ENCODE assay signal across 8 cellular contexts in the genomic region with DNA sequence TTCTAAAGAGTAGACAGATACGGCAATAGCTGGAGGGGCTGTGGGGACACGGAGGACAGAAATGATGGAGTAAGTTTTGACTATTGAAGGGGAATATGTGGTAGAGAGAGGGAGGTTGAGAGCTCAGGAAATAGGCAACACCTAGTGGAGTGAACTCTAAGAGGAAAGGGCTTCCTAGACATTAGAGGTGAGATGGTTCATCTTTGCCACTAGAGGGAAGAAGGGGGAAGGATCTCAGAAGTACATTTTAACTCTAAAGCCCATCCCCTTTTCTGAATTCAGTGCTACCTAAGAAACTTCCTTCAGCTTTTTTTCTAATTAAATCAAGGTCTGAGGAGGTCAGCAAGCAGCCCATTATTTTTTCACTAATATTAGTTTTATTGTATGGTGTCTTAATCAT.
DNase-seq lines count a peak whose midpoint lies in the region; ATAC-seq and TF ChIP-seq lines count a peak whose summit lies in the region.

No MANE protein-coding gene starts in this region.

- no peaks in the 10 kb centered on the region for H3K9me3 ChIP-seq in PC-9 (ENCODE audit: insufficient read depth, low read depth)
- H3K9me3 ChIP-seq in mesenchymal stem cell (ENCODE audit: control insufficient read depth, low read length), result no peaks in the 10 kb centered on the region
- H3K9me3 ChIP-seq in neuronal stem cell (replicated peaks in 1 of 2; ENCODE audit: control insufficient read depth in 2 of 2, insufficient read depth in 1 of 2, low read depth in 1 of 2, low read length in 2 of 2), result peaks cover 0 to 3% of the 10 kb centered on the region in 2 donors

- H3K27me3 Mint-ChIP-seq in activated CD8-positive, alpha-beta memory T cell treated with anti-CD3 and anti-CD28 coated beads, Interleukin-2, amount 10 ng/mL, durations not matched to agents 7 days and 5 days, result no peaks in the 10 kb centered on the region

- no peak overlapping the region for H2AK5ac ChIP-seq in mesenchymal stem cell (ENCODE audit: low read length, severe bottlenecking)
- no peak overlapping the region for H2AK5ac ChIP-seq in neuronal stem cell (ENCODE audit: low read depth, low read length)

- H2BK120ac ChIP-seq in mesenchymal stem cell (ENCODE audit: low read depth, low read length), result no peak overlapping the region
- no peak overlapping the region for H2BK120ac ChIP-seq in neuronal stem cell (ENCODE audit: low read depth, low read length)

- no peak for DNase-seq in PC-9
- peak; percentile 37 for DNase-seq in mesenchymal stem cell
- DNase-seq in neuronal stem cell (ENCODE audit: low spot score), result no peak
- no peak for DNase-seq in Right ventricle myocardium inferior (ENCODE audit: missing footprints)
- DNase-seq in NCI-H187 treated with DMSO at 0.1 percent for 48 hours (lab: John Stamatoyannopoulos, UW), result no peak
- no peak for DNase-seq in activated CD8-positive, alpha-beta memory T cell treated with anti-CD3 and anti-CD28 coated beads, Interleukin-2, amount 10 ng/mL, durations not matched to agents 7 days and 5 days

- H3K9me3 Mint-ChIP-seq in activated CD8-positive, alpha-beta memory T cell treated with anti-CD3 and anti-CD28 coated beads, Interleukin-2, amount 10 ng/mL, durations not matched to agents 7 days and 5 days (ENCODE audit: low read depth), result no peaks in the 10 kb centered on the region

- H3K9ac ChIP-seq in mesenchymal stem cell (ENCODE audit: low read length) (no peak overlapping the region), neuronal stem cell (ENCODE audit: low read depth, low read length, poor library complexity) (no peak overlapping the region)

- BruUV-seq in PC-9 (replicated peaks; lab: Mats Ljungman, UMichigan), result no TSS peak

- no peaks in the 10 kb centered on the region for H3K36me3 Mint-ChIP-seq in activated CD8-positive, alpha-beta memory T cell treated with anti-CD3 and anti-CD28 coated beads, Interleukin-2, amount 10 ng/mL, durations not matched to agents 7 days and 5 days

- H2BK12ac ChIP-seq in mesenchymal stem cell (ENCODE audit: low read length in 2 of 2) (no peak overlapping the region), neuronal stem cell (ENCODE audit: low read length) (no peak overlapping the region)

- intact Hi-C loops in PC-9 (cut with micrococcal nuclease; ENCODE audit: unreplicated experiment), result no loop called here
- intact Hi-C loops in Right ventricle myocardium inferior (cut with DNase I), result no loop called here

- H3K27ac Mint-ChIP-seq in activated CD8-positive, alpha-beta memory T cell treated with anti-CD3 and anti-CD28 coated beads, Interleukin-2, amount 10 ng/mL, durations not matched to agents 7 days and 5 days, result no peak overlapping the region

- ATAC-seq in GM18499 (IDR thresholded peaks at IDR 0.05; ENCODE audit: insufficient read depth, unreplicated experiment) (peak; percentile 78), HG02885 (IDR thresholded peaks at IDR 0.05; ENCODE audit: poor library complexity, unreplicated experiment) (peak; percentile 67), Right ventricle myocardium inferior (no peak)
- ATAC-seq in activated CD8-positive, alpha-beta memory T cell treated with anti-CD3 and anti-CD28 coated beads, Interleukin-2, amount 10 ng/mL, durations not matched to agents 7 days and 5 days, result no peak

- WGBS in mesenchymal stem cell, result 71% methylated on average over 2 of the region's 2 CpGs
- no CpG with 5 or more reads among the region's 2 CpGs for WGBS in neuronal stem cell (ENCODE audit: extremely low coverage in 2 of 2, insufficient read length in 2 of 2, insufficient replicate concordance in 1 of 2), 2 donors

- no peaks in the 10 kb centered on the region for H3F3A ChIP-seq in PC-9 (ENCODE audit: insufficient read depth, low read depth)

- H3K79me1 ChIP-seq in mesenchymal stem cell (replicated peaks; ENCODE audit: low read length, poor library complexity, severe bottlenecking) (no peaks in the 10 kb centered on the region), neuronal stem cell (ENCODE audit: low read depth, low read length) (no peaks in the 10 kb centered on the region)

- no peak overlapping the region for H4K91ac ChIP-seq in mesenchymal stem cell (ENCODE audit: low read length)
- no peak overlapping the region for H4K91ac ChIP-seq in neuronal stem cell (ENCODE audit: low read depth, low read length, poor library complexity)

- H3K23ac ChIP-seq in mesenchymal stem cell (ENCODE audit: low read length in 2 of 2) (no peak overlapping the region), neuronal stem cell (ENCODE audit: low read depth, low read length, poor library complexity) (no peak overlapping the region)

- H3K27me3 ChIP-seq in PC-9 (ENCODE audit: insufficient read depth, low read depth) (no peaks in the 10 kb centered on the region), mesenchymal stem cell (ENCODE audit: control insufficient read depth in 1 of 2, insufficient read depth in 1 of 2, low read length in 2 of 2) (no peaks in the 10 kb centered on the region), neuronal stem cell (ENCODE audit: control insufficient read depth in 3 of 3, insufficient read depth in 3 of 3, low read depth in 1 of 3, low read length in 3 of 3) (no peaks in the 10 kb centered on the region)

- H2BK15ac ChIP-seq in mesenchymal stem cell (ENCODE audit: low read depth, poor library complexity, severe bottlenecking), result no peak overlapping the region
- no peak overlapping the region for H2BK15ac ChIP-seq in neuronal stem cell (ENCODE audit: low read length)

- no peak overlapping the region for H3K4me3 ChIP-seq in PC-9
- no peak overlapping the region for H3K4me3 ChIP-seq in mesenchymal stem cell (ENCODE audit: insufficient read depth in 1 of 2, low read depth in 1 of 2, low read length in 2 of 2)
- H3K4me3 ChIP-seq in neuronal stem cell (ENCODE audit: low read length in 2 of 2), result no peak overlapping the region

- H2AFZ ChIP-seq in PC-9 (no peak overlapping the region), mesenchymal stem cell (ENCODE audit: low read depth, low read length) (no peak overlapping the region), neuronal stem cell (ENCODE audit: low read length) (no peak overlapping the region)

- no peak overlapping the region for H4K8ac ChIP-seq in mesenchymal stem cell (ENCODE audit: low read length)
- no peak overlapping the region for H4K8ac ChIP-seq in neuronal stem cell (ENCODE audit: low read depth, low read length)

- no peaks in the 10 kb centered on the region for H3K4me1 ChIP-seq in PC-9 (replicated peaks; ENCODE audit: insufficient read depth)
- peaks cover 3% of the 10 kb centered on the region for H3K4me1 ChIP-seq in mesenchymal stem cell (ENCODE audit: control insufficient read depth, insufficient read depth, low read depth, low read length)
- H3K4me1 ChIP-seq in neuronal stem cell (ENCODE audit: control insufficient read depth in 2 of 2, insufficient read depth in 1 of 2, low read depth in 1 of 2, low read length in 2 of 2), result peaks cover 0 to 12% of the 10 kb centered on the region in 2 donors

- H3K79me2 ChIP-seq in PC-9 (ENCODE audit: low read depth), result no peaks in the 10 kb centered on the region

- no peaks in the 10 kb centered on the region for H3K9me2 ChIP-seq in PC-9 (ENCODE audit: insufficient read depth)

- no peaks in the 10 kb centered on the region for H3K36me3 ChIP-seq in PC-9 (ENCODE audit: low read depth)
- H3K36me3 ChIP-seq in mesenchymal stem cell (ENCODE audit: control insufficient read depth in 1 of 2, insufficient read depth in 2 of 2, low read depth in 1 of 2, low read length in 2 of 2), result no peaks in the 10 kb centered on the region
- no peaks in the 10 kb centered on the region for H3K36me3 ChIP-seq in neuronal stem cell (replicated peaks in 1 of 2; ENCODE audit: control insufficient read depth in 2 of 2, insufficient read depth in 2 of 2, low read length in 2 of 2)

- H4K20me1 ChIP-seq in PC-9 (ENCODE audit: insufficient read depth), result no peaks in the 10 kb centered on the region

- CTCF ChIA-PET in PC-9 (lab: Charles Lee), result interaction anchor here (0.5 kb wide), 1 partner anchor 48 kb away, joined by 9 read pairs; no protein-coding TSS in a partner anchor
- CTCF ChIA-PET in activated CD8-positive, alpha-beta memory T cell treated with anti-CD3 and anti-CD28 coated beads, Interleukin-2, amount 10 ng/mL, durations not matched to agents 7 days and 5 days (lab: Charles Lee), result no interaction called here

- H3K14ac ChIP-seq in mesenchymal stem cell (ENCODE audit: low read length in 2 of 2) (no peak overlapping the region), neuronal stem cell (ENCODE audit: low read length) (no peak overlapping the region)

- no peak overlapping the region for H2BK5ac ChIP-seq in mesenchymal stem cell (ENCODE audit: low read depth, low read length, poor library complexity, severe bottlenecking)
- no peak overlapping the region for H2BK5ac ChIP-seq in neuronal stem cell (ENCODE audit: low read length)

- H3K4me3 Mint-ChIP-seq in activated CD8-positive, alpha-beta memory T cell treated with anti-CD3 and anti-CD28 coated beads, Interleukin-2, amount 10 ng/mL, durations not matched to agents 7 days and 5 days, result no peak overlapping the region

- H3K18ac ChIP-seq in mesenchymal stem cell (ENCODE audit: low read depth in 1 of 2, low read length in 2 of 2) (no peak overlapping the region), neuronal stem cell (ENCODE audit: low read length) (no peak overlapping the region)

- H3K4ac ChIP-seq in mesenchymal stem cell (ENCODE audit: low read depth in 1 of 2, low read length in 2 of 2) (no peak overlapping the region), neuronal stem cell (ENCODE audit: low read length) (no peak overlapping the region)

- H3K27ac ChIP-seq in PC-9 (no peak overlapping the region), mesenchymal stem cell (ENCODE audit: low read length, poor library complexity, severe bottlenecking) (no peak overlapping the region), neuronal stem cell (replicated peaks; ENCODE audit: low read length) (no peak overlapping the region)

- POLR2A ChIA-PET in PC-9 (lab: Charles Lee; ENCODE audit: unreplicated experiment), result interaction anchor here (0.5 kb wide), 1 partner anchor 38 kb away, joined by 4 read pairs; no protein-coding TSS in a partner anchor

- peak; percentile 53 for TF ChIP-seq CTCF in PC-9 (conservative IDR thresholded peaks at IDR 0.05)

- H3K4me2 ChIP-seq in PC-9 (no peak overlapping the region), mesenchymal stem cell (ENCODE audit: low read length, poor library complexity, severe bottlenecking) (no peak overlapping the region), neuronal stem cell (ENCODE audit: insufficient read depth, low read length, poor library complexity, severe bottlenecking) (no peak overlapping the region)

- no peaks in the 10 kb centered on the region for H3K4me1 Mint-ChIP-seq in activated CD8-positive, alpha-beta memory T cell treated with anti-CD3 and anti-CD28 coated beads, Interleukin-2, amount 10 ng/mL, durations not matched to agents 7 days and 5 days

Comparison
In these comparisons a context has a peak if more than half of its experiments do, and no peak if none do; other contexts are left out.
1. ATAC-seq: peak in GM18499 (single experiment) and HG02885 (single experiment); none in Right ventricle myocardium inferior (single experiment) and activated CD8-positive, alpha-beta memory T cell treated with anti-CD3 and anti-CD28 coated beads, Interleukin-2, amount 10 ng/mL, durations not matched to agents 7 days and 5 days (single experiment).